Comparison of ENCODE assay signal across 1 cellular context in the genomic region with DNA sequence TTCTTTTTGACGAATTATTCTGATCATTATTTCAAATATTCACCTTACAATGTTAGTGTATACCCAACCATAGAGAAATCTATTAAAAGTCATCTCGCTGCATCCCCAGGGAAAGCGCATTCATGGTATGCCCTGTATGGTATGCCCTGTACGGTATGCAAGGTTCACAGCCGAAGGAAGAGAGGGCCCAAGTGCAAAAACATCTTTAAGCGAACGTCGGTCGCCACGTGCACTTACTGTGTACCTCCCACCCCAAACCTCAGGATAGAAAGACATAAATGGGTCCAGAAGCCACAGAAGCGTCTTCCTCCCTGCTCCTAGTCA.
TF ChIP-seq lines count a peak whose summit lies in the region.

No MANE protein-coding gene starts in this region.

TF ChIP-seq in K562, 482 proteins besides CTCF, POLR2A, EP300 and RAD21 (continued from another document):
- TF ChIP-seq, protein P1, sequence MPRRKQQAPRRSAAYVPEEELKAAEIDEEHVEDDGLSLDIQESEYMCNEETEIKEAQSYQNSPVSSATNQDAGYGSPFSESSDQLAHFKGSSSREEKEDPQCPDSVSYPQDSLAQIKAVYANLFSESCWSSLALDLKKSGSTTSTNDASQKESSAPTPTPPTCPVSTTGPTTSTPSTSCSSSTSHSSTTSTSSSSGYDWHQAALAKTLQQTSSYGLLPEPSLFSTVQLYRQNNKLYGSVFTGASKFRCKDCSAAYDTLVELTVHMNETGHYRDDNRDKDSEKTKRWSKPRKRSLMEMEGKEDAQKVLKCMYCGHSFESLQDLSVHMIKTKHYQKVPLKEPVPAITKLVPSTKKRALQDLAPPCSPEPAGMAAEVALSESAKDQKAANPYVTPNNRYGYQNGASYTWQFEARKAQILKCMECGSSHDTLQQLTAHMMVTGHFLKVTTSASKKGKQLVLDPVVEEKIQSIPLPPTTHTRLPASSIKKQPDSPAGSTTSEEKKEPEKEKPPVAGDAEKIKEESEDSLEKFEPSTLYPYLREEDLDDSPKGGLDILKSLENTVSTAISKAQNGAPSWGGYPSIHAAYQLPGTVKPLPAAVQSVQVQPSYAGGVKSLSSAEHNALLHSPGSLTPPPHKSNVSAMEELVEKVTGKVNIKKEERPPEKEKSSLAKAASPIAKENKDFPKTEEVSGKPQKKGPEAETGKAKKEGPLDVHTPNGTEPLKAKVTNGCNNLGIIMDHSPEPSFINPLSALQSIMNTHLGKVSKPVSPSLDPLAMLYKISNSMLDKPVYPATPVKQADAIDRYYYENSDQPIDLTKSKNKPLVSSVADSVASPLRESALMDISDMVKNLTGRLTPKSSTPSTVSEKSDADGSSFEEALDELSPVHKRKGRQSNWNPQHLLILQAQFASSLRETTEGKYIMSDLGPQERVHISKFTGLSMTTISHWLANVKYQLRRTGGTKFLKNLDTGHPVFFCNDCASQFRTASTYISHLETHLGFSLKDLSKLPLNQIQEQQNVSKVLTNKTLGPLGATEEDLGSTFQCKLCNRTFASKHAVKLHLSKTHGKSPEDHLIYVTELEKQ (CRISPR knock-in tag; IDR thresholded peaks at IDR 0.05), result no peak
- TF ChIP-seq, protein P2, sequence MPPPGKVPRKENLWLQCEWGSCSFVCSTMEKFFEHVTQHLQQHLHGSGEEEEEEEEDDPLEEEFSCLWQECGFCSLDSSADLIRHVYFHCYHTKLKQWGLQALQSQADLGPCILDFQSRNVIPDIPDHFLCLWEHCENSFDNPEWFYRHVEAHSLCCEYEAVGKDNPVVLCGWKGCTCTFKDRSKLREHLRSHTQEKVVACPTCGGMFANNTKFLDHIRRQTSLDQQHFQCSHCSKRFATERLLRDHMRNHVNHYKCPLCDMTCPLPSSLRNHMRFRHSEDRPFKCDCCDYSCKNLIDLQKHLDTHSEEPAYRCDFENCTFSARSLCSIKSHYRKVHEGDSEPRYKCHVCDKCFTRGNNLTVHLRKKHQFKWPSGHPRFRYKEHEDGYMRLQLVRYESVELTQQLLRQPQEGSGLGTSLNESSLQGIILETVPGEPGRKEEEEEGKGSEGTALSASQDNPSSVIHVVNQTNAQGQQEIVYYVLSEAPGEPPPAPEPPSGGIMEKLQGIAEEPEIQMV (tag; conservative IDR thresholded peaks at IDR 0.05; ENCODE audit: low read depth), result no peak
- TF ChIP-seq EZH2 (IDR thresholded peaks at IDR 0.05; ENCODE audit: borderline replicate concordance, low read depth, low read length), result 0 out of 2 replicates have a peak, but pooled peaks have one; percentile 36
TF ChIP-seq in K562: peak in this region for 1.
